In the genomic region with DNA sequence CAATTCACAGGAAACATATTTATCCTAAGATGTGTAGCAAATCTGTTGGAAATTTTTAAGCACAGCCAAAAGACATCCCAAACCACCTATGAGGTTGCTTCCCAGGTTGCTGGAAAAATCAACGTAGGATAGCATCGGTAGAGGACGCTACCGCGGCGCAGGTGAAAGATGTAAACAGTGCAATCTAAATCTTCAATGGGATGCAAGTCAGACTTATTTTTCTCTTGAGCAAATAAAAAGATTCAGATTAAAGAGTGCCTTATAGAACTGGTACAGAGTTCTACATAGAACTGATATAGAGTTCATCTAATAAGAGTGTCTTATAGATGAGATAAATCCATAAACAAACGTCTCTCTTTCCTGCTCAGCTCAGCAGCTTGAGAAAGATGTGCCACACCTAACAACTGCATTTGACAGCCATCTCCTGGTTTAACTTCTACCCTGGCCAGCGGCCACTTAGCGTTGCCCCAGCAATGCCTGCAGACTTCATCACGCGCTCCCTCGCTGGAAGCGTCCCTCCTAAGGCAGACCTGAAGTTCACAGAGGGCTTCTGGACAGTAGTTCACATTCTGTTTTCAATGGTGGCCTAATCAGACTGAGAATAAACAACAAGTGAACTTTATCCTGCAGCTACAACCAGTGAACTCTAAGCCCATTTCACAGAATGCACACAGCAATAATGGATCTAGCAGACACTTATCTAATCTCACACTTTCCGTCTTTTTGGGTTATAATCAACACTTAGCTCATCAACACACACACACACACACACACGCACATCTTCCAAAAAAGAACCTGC, we compare ENCODE assay signal across 1 cellular context.
TF ChIP-seq lines count a peak whose summit lies in the region.

No MANE protein-coding gene starts in this region.

TF ChIP-seq in HepG2, 621 proteins besides CTCF, POLR2A, EP300 and RAD21 (continued from another document and continues in another):
- 0 out of 2 replicates have a peak, but pooled peaks have one; percentile 20 for TF ChIP-seq ZNF335 (CRISPR knock-in tag; IDR thresholded peaks at IDR 0.05)
- no peak for TF ChIP-seq ATAD3A (CRISPR knock-in tag; IDR thresholded peaks at IDR 0.05)
- TF ChIP-seq KDM3A (CRISPR knock-in tag; IDR thresholded peaks at IDR 0.05; ENCODE audit: low read depth): no peak
- TF ChIP-seq, protein P1, sequence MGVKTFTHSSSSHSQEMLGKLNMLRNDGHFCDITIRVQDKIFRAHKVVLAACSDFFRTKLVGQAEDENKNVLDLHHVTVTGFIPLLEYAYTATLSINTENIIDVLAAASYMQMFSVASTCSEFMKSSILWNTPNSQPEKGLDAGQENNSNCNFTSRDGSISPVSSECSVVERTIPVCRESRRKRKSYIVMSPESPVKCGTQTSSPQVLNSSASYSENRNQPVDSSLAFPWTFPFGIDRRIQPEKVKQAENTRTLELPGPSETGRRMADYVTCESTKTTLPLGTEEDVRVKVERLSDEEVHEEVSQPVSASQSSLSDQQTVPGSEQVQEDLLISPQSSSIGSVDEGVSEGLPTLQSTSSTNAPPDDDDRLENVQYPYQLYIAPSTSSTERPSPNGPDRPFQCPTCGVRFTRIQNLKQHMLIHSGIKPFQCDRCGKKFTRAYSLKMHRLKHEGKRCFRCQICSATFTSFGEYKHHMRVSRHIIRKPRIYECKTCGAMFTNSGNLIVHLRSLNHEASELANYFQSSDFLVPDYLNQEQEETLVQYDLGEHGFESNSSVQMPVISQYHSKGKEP (CRISPR knock-in tag; IDR thresholded peaks at IDR 0.05): no peak
- no peak for TF ChIP-seq RXRA (CRISPR knock-in tag; IDR thresholded peaks at IDR 0.05)
- TF ChIP-seq FOXJ3 (CRISPR knock-in tag; IDR thresholded peaks at IDR 0.05; ENCODE audit: borderline replicate concordance): peak; percentile 85
- TF ChIP-seq ZNF33A (CRISPR knock-in tag; IDR thresholded peaks at IDR 0.05; ENCODE audit: borderline replicate concordance): no peak
- no peak for TF ChIP-seq ZEB1 (IDR thresholded peaks at IDR 0.05; ENCODE audit: insufficient replicate concordance, low read depth)
- TF ChIP-seq ZNF292 (CRISPR knock-in tag; IDR thresholded peaks at IDR 0.05; ENCODE audit: borderline replicate concordance, low read depth): peak; percentile 59; the same call in 1 of the 2 replicates
- TF ChIP-seq ZC3H13 (CRISPR knock-in tag; IDR thresholded peaks at IDR 0.05): peak; percentile 66; the same call in 1 of the 2 replicates
- TF ChIP-seq ZBTB42 (CRISPR knock-in tag; IDR thresholded peaks at IDR 0.05): no peak
- TF ChIP-seq, protein P2, sequence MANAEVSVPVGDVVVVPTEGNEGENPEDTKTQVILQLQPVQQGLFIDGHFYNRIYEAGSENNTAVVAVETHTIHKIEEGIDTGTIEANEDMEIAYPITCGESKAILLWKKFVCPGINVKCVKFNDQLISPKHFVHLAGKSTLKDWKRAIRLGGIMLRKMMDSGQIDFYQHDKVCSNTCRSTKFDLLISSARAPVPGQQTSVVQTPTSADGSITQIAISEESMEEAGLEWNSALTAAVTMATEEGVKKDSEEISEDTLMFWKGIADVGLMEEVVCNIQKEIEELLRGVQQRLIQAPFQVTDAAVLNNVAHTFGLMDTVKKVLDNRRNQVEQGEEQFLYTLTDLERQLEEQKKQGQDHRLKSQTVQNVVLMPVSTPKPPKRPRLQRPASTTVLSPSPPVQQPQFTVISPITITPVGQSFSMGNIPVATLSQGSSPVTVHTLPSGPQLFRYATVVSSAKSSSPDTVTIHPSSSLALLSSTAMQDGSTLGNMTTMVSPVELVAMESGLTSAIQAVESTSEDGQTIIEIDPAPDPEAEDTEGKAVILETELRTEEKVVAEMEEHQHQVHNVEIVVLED (CRISPR knock-in tag; IDR thresholded peaks at IDR 0.05; ENCODE audit: borderline replicate concordance): no peak; the same call in 1 of the 2 replicates
- no peak for TF ChIP-seq ZNF446 (CRISPR knock-in tag; IDR thresholded peaks at IDR 0.05)
- TF ChIP-seq, protein P3, sequence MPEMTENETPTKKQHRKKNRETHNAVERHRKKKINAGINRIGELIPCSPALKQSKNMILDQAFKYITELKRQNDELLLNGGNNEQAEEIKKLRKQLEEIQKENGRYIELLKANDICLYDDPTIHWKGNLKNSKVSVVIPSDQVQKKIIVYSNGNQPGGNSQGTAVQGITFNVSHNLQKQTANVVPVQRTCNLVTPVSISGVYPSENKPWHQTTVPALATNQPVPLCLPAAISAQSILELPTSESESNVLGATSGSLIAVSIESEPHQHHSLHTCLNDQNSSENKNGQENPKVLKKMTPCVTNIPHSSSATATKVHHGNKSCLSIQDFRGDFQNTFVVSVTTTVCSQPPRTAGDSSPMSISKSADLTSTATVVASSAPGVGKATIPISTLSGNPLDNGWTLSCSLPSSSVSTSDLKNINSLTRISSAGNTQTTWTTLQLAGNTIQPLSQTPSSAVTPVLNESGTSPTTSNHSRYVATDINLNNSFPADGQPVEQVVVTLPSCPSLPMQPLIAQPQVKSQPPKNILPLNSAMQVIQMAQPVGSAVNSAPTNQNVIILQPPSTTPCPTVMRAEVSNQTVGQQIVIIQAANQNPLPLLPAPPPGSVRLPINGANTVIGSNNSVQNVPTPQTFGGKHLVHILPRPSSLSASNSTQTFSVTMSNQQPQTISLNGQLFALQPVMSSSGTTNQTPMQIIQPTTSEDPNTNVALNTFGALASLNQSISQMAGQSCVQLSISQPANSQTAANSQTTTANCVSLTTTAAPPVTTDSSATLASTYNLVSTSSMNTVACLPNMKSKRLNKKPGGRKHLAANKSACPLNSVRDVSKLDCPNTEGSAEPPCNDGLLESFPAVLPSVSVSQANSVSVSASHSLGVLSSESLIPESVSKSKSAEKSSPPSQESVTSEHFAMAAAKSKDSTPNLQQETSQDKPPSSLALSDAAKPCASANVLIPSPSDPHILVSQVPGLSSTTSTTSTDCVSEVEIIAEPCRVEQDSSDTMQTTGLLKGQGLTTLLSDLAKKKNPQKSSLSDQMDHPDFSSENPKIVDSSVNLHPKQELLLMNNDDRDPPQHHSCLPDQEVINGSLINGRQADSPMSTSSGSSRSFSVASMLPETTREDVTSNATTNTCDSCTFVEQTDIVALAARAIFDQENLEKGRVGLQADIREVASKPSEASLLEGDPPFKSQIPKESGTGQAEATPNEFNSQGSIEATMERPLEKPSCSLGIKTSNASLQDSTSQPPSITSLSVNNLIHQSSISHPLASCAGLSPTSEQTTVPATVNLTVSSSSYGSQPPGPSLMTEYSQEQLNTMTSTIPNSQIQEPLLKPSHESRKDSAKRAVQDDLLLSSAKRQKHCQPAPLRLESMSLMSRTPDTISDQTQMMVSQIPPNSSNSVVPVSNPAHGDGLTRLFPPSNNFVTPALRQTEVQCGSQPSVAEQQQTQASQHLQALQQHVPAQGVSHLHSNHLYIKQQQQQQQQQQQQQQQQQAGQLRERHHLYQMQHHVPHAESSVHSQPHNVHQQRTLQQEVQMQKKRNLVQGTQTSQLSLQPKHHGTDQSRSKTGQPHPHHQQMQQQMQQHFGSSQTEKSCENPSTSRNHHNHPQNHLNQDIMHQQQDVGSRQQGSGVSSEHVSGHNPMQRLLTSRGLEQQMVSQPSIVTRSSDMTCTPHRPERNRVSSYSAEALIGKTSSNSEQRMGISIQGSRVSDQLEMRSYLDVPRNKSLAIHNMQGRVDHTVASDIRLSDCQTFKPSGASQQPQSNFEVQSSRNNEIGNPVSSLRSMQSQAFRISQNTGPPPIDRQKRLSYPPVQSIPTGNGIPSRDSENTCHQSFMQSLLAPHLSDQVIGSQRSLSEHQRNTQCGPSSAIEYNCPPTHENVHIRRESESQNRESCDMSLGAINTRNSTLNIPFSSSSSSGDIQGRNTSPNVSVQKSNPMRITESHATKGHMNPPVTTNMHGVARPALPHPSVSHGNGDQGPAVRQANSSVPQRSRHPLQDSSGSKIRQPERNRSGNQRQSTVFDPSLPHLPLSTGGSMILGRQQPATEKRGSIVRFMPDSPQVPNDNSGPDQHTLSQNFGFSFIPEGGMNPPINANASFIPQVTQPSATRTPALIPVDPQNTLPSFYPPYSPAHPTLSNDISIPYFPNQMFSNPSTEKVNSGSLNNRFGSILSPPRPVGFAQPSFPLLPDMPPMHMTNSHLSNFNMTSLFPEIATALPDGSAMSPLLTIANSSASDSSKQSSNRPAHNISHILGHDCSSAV (CRISPR knock-in tag; IDR thresholded peaks at IDR 0.05; ENCODE audit: borderline replicate concordance): no peak
- no peak for TF ChIP-seq CBX2 (IDR thresholded peaks at IDR 0.05; ENCODE audit: low read depth, low read length)
- no peak for TF ChIP-seq CBX2 (CRISPR knock-in tag; IDR thresholded peaks at IDR 0.05; ENCODE audit: low read depth)
- no peak for TF ChIP-seq MBD4 (IDR thresholded peaks at IDR 0.05; ENCODE audit: borderline replicate concordance, low read length)
- TF ChIP-seq SALL1 (CRISPR knock-in tag; IDR thresholded peaks at IDR 0.05): peak; percentile 84
- TF ChIP-seq ZMYM3 (CRISPR knock-in tag; IDR thresholded peaks at IDR 0.05): peak; percentile 99
- TF ChIP-seq TRIM24 (CRISPR knock-in tag; IDR thresholded peaks at IDR 0.05): no peak
- TF ChIP-seq PAXIP1 (CRISPR knock-in tag; conservative IDR thresholded peaks at IDR 0.05): peak; percentile 79
- no peak for TF ChIP-seq ZNF557 (CRISPR knock-in tag; IDR thresholded peaks at IDR 0.05)
- TF ChIP-seq ZBTB14 (CRISPR knock-in tag; IDR thresholded peaks at IDR 0.05): no peak
- no peak for TF ChIP-seq ZNF235 (CRISPR knock-in tag; IDR thresholded peaks at IDR 0.05; ENCODE audit: borderline replicate concordance)
- TF ChIP-seq NFIC (IDR thresholded peaks at IDR 0.05; ENCODE audit: low read length): no peak
- no peak for TF ChIP-seq EZH2 (conservative IDR thresholded peaks at IDR 0.05; ENCODE audit: low read depth, low read length)
- TF ChIP-seq SNAPC4 (CRISPR knock-in tag; IDR thresholded peaks at IDR 0.05): no peak; the same call in 1 of the 2 replicates
- TF ChIP-seq, protein P4, sequence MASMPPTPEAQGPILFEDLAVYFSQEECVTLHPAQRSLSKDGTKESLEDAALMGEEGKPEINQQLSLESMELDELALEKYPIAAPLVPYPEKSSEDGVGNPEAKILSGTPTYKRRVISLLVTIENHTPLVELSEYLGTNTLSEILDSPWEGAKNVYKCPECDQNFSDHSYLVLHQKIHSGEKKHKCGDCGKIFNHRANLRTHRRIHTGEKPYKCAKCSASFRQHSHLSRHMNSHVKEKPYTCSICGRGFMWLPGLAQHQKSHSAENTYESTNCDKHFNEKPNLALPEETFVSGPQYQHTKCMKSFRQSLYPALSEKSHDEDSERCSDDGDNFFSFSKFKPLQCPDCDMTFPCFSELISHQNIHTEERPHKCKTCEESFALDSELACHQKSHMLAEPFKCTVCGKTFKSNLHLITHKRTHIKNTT (CRISPR knock-in tag; IDR thresholded peaks at IDR 0.05): no peak
- no peak for TF ChIP-seq ATM (IDR thresholded peaks at IDR 0.05; ENCODE audit: borderline replicate concordance)
- TF ChIP-seq ZNF766 (CRISPR knock-in tag; IDR thresholded peaks at IDR 0.05; ENCODE audit: borderline replicate concordance): peak; percentile 63; the same call in 1 of the 2 replicates
